1 cellular context compared by ENCODE assay signal in genomic region chr5:73437126-73438047, GRCh38.
TF ChIP-seq lines count a peak whose summit lies in the region.

No MANE protein-coding gene starts in this region.

TF ChIP-seq in HepG2, 621 proteins besides CTCF, POLR2A, EP300 and RAD21 (continued from another document and continues in another):
- TF ChIP-seq MED1 (CRISPR knock-in tag; IDR thresholded peaks at IDR 0.05) (no peak), HOXA9 (CRISPR knock-in tag; IDR thresholded peaks at IDR 0.05; ENCODE audit: borderline replicate concordance) (no peak), TEAD3 (CRISPR knock-in tag; optimal IDR thresholded peaks at IDR 0.05; ENCODE audit: borderline replicate concordance) (no peak), GZF1 (CRISPR knock-in tag; IDR thresholded peaks at IDR 0.05) (no peak), PATZ1 (CRISPR knock-in tag; IDR thresholded peaks at IDR 0.05) (peak; percentile 67), PHB2 (IDR thresholded peaks at IDR 0.05; ENCODE audit: partially characterized antibody) (no peak), ZSCAN31 (CRISPR knock-in tag; IDR thresholded peaks at IDR 0.05; ENCODE audit: low read depth) (no peak), DNMT1 (CRISPR knock-in tag; IDR thresholded peaks at IDR 0.05) (no peak), FOSL1 (CRISPR knock-in tag; IDR thresholded peaks at IDR 0.05; ENCODE audit: borderline replicate concordance) (no peak), CCAR2 (optimal IDR thresholded peaks at IDR 0.05; ENCODE audit: low read depth, low read length) (no peak), NCOA2 (CRISPR knock-in tag; IDR thresholded peaks at IDR 0.05) (no peak), THAP9 (CRISPR knock-in tag; IDR thresholded peaks at IDR 0.05; ENCODE audit: borderline replicate concordance) (no peak; the same call in 1 of the 2 replicates), ZFP90 (CRISPR knock-in tag; IDR thresholded peaks at IDR 0.05; ENCODE audit: borderline replicate concordance) (no peak), HOXA7 (CRISPR knock-in tag; IDR thresholded peaks at IDR 0.05) (no peak), ZNF501 (CRISPR knock-in tag; IDR thresholded peaks at IDR 0.05) (0 out of 2 replicates have a peak, but pooled peaks have one; percentile 72), FOXP1 (IDR thresholded peaks at IDR 0.05) (no peak), FOXP1 (CRISPR knock-in tag; IDR thresholded peaks at IDR 0.05) (no peak), ARNT (IDR thresholded peaks at IDR 0.05) (no peak), PCBP2 (optimal IDR thresholded peaks at IDR 0.05; ENCODE audit: low read depth, low read length, poor library complexity, severe bottlenecking) (no peak), ZMYM2 (CRISPR knock-in tag; IDR thresholded peaks at IDR 0.05) (no peak), GLI4 (CRISPR knock-in tag; IDR thresholded peaks at IDR 0.05; ENCODE audit: borderline replicate concordance) (no peak), KLF12 (CRISPR knock-in tag; IDR thresholded peaks at IDR 0.05; ENCODE audit: borderline replicate concordance) (no peak), ZNF678 (CRISPR knock-in tag; IDR thresholded peaks at IDR 0.05) (no peak), NR2F1 (CRISPR knock-in tag; IDR thresholded peaks at IDR 0.05) (no peak), LBX2 (CRISPR knock-in tag; IDR thresholded peaks at IDR 0.05; ENCODE audit: borderline replicate concordance) (no peak), ZNF569 (CRISPR knock-in tag; IDR thresholded peaks at IDR 0.05; ENCODE audit: borderline replicate concordance) (no peak), DMAP1 (CRISPR knock-in tag; IDR thresholded peaks at IDR 0.05) (no peak), ZNF503 (CRISPR knock-in tag; IDR thresholded peaks at IDR 0.05) (no peak; the same call in 1 of the 2 replicates), FOXO1 (CRISPR knock-in tag; IDR thresholded peaks at IDR 0.05) (no peak), ZSCAN22 (CRISPR knock-in tag; IDR thresholded peaks at IDR 0.05) (no peak), ZNF780A (CRISPR knock-in tag; IDR thresholded peaks at IDR 0.05) (no peak), SOX13 (IDR thresholded peaks at IDR 0.05) (peak; percentile 30), SOX13 (CRISPR knock-in tag; conservative IDR thresholded peaks at IDR 0.05 in 1 of 2, IDR thresholded peaks at IDR 0.05 in 1 of 2) (no peak), ZNF670 (CRISPR knock-in tag; IDR thresholded peaks at IDR 0.05; ENCODE audit: borderline replicate concordance) (no peak), DR1 (CRISPR knock-in tag; IDR thresholded peaks at IDR 0.05) (0 out of 2 replicates have a peak, but pooled peaks have one; percentile 28), RXRB (CRISPR knock-in tag; IDR thresholded peaks at IDR 0.05; ENCODE audit: borderline replicate concordance) (no peak), ZNF335 (CRISPR knock-in tag; IDR thresholded peaks at IDR 0.05) (no peak), ZHX2 (IDR thresholded peaks at IDR 0.05; ENCODE audit: low read depth) (no peak), ZHX2 (CRISPR knock-in tag; IDR thresholded peaks at IDR 0.05; ENCODE audit: borderline replicate concordance) (no peak), JARID2 (CRISPR knock-in tag; IDR thresholded peaks at IDR 0.05; ENCODE audit: insufficient replicate concordance) (no peak), MXD4 (CRISPR knock-in tag; IDR thresholded peaks at IDR 0.05) (0 out of 2 replicates have a peak, but pooled peaks have one; percentile 14), MAFG (CRISPR knock-in tag; IDR thresholded peaks at IDR 0.05) (0 out of 2 replicates have a peak, but pooled peaks have one; percentile 42), ZNF605 (CRISPR knock-in tag; IDR thresholded peaks at IDR 0.05) (no peak), HOXA3 (CRISPR knock-in tag; IDR thresholded peaks at IDR 0.05) (no peak)
- TF ChIP-seq, protein P1, sequence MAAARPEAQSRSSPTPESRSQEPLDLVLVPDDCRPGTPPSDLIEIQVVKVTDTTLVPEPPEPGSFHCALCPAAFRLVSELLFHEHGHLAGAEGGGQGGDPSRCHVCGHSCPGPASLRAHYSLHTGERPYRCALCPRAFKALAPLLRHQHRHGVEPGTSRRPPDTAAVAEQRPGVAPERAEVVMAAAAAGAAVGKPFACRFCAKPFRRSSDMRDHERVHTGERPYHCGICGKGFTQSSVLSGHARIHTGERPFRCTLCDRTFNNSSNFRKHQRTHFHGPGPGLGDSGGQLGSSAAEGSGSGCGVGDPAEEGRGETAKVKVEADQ (CRISPR knock-in tag; IDR thresholded peaks at IDR 0.05; ENCODE audit: borderline replicate concordance), result no peak
- TF ChIP-seq, protein P2, sequence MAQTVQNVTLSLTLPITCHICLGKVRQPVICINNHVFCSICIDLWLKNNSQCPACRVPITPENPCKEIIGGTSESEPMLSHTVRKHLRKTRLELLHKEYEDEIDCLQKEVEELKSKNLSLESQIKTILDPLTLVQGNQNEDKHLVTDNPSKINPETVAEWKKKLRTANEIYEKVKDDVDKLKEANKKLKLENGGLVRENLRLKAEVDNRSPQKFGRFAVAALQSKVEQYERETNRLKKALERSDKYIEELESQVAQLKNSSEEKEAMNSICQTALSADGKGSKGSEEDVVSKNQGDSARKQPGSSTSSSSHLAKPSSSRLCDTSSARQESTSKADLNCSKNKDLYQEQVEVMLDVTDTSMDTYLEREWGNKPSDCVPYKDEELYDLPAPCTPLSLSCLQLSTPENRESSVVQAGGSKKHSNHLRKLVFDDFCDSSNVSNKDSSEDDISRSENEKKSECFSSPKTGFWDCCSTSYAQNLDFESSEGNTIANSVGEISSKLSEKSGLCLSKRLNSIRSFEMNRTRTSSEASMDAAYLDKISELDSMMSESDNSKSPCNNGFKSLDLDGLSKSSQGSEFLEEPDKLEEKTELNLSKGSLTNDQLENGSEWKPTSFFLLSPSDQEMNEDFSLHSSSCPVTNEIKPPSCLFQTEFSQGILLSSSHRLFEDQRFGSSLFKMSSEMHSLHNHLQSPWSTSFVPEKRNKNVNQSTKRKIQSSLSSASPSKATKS (CRISPR knock-in tag; IDR thresholded peaks at IDR 0.05), result no peak; the same call in 1 of the 2 replicates
- TF ChIP-seq, protein P3, sequence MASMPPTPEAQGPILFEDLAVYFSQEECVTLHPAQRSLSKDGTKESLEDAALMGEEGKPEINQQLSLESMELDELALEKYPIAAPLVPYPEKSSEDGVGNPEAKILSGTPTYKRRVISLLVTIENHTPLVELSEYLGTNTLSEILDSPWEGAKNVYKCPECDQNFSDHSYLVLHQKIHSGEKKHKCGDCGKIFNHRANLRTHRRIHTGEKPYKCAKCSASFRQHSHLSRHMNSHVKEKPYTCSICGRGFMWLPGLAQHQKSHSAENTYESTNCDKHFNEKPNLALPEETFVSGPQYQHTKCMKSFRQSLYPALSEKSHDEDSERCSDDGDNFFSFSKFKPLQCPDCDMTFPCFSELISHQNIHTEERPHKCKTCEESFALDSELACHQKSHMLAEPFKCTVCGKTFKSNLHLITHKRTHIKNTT (CRISPR knock-in tag; IDR thresholded peaks at IDR 0.05), result no peak
- TF ChIP-seq, protein P4, sequence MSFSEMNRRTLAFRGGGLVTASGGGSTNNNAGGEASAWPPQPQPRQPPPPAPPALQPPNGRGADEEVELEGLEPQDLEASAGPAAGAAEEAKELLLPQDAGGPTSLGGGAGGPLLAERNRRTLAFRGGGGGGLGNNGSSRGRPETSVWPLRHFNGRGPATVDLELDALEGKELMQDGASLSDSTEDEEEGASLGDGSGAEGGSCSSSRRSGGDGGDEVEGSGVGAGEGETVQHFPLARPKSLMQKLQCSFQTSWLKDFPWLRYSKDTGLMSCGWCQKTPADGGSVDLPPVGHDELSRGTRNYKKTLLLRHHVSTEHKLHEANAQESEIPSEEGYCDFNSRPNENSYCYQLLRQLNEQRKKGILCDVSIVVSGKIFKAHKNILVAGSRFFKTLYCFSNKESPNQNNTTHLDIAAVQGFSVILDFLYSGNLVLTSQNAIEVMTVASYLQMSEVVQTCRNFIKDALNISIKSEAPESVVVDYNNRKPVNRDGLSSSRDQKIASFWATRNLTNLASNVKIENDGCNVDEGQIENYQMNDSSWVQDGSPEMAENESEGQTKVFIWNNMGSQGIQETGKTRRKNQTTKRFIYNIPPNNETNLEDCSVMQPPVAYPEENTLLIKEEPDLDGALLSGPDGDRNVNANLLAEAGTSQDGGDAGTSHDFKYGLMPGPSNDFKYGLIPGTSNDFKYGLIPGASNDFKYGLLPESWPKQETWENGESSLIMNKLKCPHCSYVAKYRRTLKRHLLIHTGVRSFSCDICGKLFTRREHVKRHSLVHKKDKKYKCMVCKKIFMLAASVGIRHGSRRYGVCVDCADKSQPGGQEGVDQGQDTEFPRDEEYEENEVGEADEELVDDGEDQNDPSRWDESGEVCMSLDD (CRISPR knock-in tag; IDR thresholded peaks at IDR 0.05; ENCODE audit: borderline replicate concordance), result no peak
